Comparison of ENCODE assay signal across 24 cellular contexts in genomic region chr7:98647326-98647725, GRCh38. TPM values are rescaled to one million over a fixed set of nuclear protein-coding genes. Genes with fewer than 3 reads are reported as not detected.
"Had no signal": no experiment of that assay in that cellular context is flagged by ENCODE, and none has a peak within 500 bp of the region (broad histone marks: within the 10 kb centered on the region; RNA-seq: fewer than 3 reads in every experiment).

No MANE protein-coding gene starts in this region.

- H3K9me3 Mint-ChIP-seq: endodermal cell; natural killer cell treated with Interleukin-12 subunit alpha and Interleukin-12 subunit beta and Interleukin-15 and Interleukin-18, amount 100 ng/mL, for 72 hours; neural progenitor cell; stimulated activated effector memory CD8-positive, alpha-beta T cell treated with anti-CD3 and anti-CD28 coated beads, Interleukin-12 subunit alpha, Interleukin-12 subunit beta, amount 100 ng/mL, for 72 hours had no signal

- H3K9ac ChIP-seq: neural progenitor cell had no signal

- H3K4me2 ChIP-seq: neural progenitor cell had no signal

- H3K36me3 Mint-ChIP-seq: natural killer cell treated with Interleukin-12 subunit alpha and Interleukin-12 subunit beta and Interleukin-15 and Interleukin-18, amount 100 ng/mL, for 72 hours; neural progenitor cell; stimulated activated effector memory CD8-positive, alpha-beta T cell treated with anti-CD3 and anti-CD28 coated beads, Interleukin-12 subunit alpha, Interleukin-12 subunit beta, amount 100 ng/mL, for 72 hours had no signal

- H2AFZ ChIP-seq: neural progenitor cell had no signal

- FAIRE-seq: endothelial cell of umbilical vein, small intestine had no signal

- H3K4me1 Mint-ChIP-seq: endodermal cell; stimulated activated effector memory CD8-positive, alpha-beta T cell treated with anti-CD3 and anti-CD28 coated beads, Interleukin-12 subunit alpha, Interleukin-12 subunit beta, amount 100 ng/mL, for 72 hours had no signal

- H3K4me3 Mint-ChIP-seq: endodermal cell; natural killer cell treated with Interleukin-12 subunit alpha and Interleukin-12 subunit beta and Interleukin-15 and Interleukin-18, amount 100 ng/mL, for 72 hours; stimulated activated effector memory CD8-positive, alpha-beta T cell treated with anti-CD3 and anti-CD28 coated beads, Interleukin-12 subunit alpha, Interleukin-12 subunit beta, amount 100 ng/mL, for 72 hours had no signal

- H3K27ac ChIP-seq: coronary artery, foreskin keratinocyte, neural progenitor cell, ovary, suprapubic skin, tibial artery, upper lobe of left lung had no signal

- DNase-seq: effector CD4-positive, alpha-beta T cell; endodermal cell; erythroblast; foreskin keratinocyte; left colon; left ventricle myocardium superior; mesenchymal stem cell; midbrain; nucleus accumbens; ovary; right cardiac atrium; small intestine; stimulated activated CD4-positive, alpha-beta T cell treated with anti-CD3 and anti-CD28 coated beads, Interleukin-4, amount 100 ng/mL, for 1 hour; stimulated activated CD8-positive, alpha-beta memory T cell treated with anti-CD3 and anti-CD28 coated beads, Interleukin-4, amount 100 ng/mL, for 48 hours; stimulated activated naive CD8-positive, alpha-beta T cell treated with anti-CD3 and anti-CD28 coated beads, Interleukin-15, Interleukin-2, amounts not matched to agents 100 U/mL and 50 U/mL, for 24 hours; tibial artery; upper lobe of left lung had no signal

- H3K4me1 ChIP-seq: foreskin keratinocyte, neural progenitor cell, suprapubic skin, tibial artery, upper lobe of left lung had no signal

- H3K9me3 ChIP-seq: ovary, suprapubic skin, upper lobe of left lung had no signal

- ATAC-seq: foreskin keratinocyte; left colon; left ventricle myocardium superior; natural killer cell treated with Interleukin-12 subunit alpha and Interleukin-12 subunit beta and Interleukin-15 and Interleukin-18, amount 100 ng/mL, for 72 hours; right cardiac atrium; stimulated activated effector memory CD8-positive, alpha-beta T cell treated with anti-CD3 and anti-CD28 coated beads, Interleukin-12 subunit alpha, Interleukin-12 subunit beta, amount 100 ng/mL, for 72 hours; stimulated activated naive CD8-positive, alpha-beta T cell treated with anti-CD3 and anti-CD28 coated beads, Interleukin-15, Interleukin-2, amounts not matched to agents 100 U/mL and 50 U/mL, for 24 hours had no signal

- H3K27me3 ChIP-seq: foreskin keratinocyte, neural progenitor cell, ovary, suprapubic skin, upper lobe of left lung had no signal

- H3K27ac Mint-ChIP-seq: endodermal cell; natural killer cell treated with Interleukin-12 subunit alpha and Interleukin-12 subunit beta and Interleukin-15 and Interleukin-18, amount 100 ng/mL, for 72 hours; neural progenitor cell; progenitor cell of endocrine pancreas; stimulated activated effector memory CD8-positive, alpha-beta T cell treated with anti-CD3 and anti-CD28 coated beads, Interleukin-12 subunit alpha, Interleukin-12 subunit beta, amount 100 ng/mL, for 72 hours had no signal

RNA-seq across cellular contexts. Expression of gene NPTX2, which starts 30.2 kb away (rescaled TPM):
- total RNA-seq: foreskin keratinocyte had no signal
